8 cellular contexts compared by ENCODE assay signal in genomic region chr10:75404335-75405200, GRCh38. TPM values are rescaled to one million over a fixed set of nuclear protein-coding genes. Genes with fewer than 3 reads are reported as not detected.
DNase-seq lines count a peak whose midpoint lies in the region; FAIRE-seq and TF ChIP-seq lines count a peak whose summit lies in the region.

No MANE protein-coding gene starts in this region.

- H3K27me3 Mint-ChIP-seq in chondrocyte (ENCODE audit: low read depth), result peaks cover 26% of the 10 kb centered on the region
- no peaks in the 10 kb centered on the region for H3K27me3 Mint-ChIP-seq in mesothelial cell of epicardium (ENCODE audit: low read depth)

- WGBS in lower leg skin, 2 donors, result 31 to 44% methylated on average over 50 to 62 of the region's 65 CpGs

- H3K4me3 ChIP-seq in lower leg skin (ENCODE audit: low read depth, poor library complexity, severe bottlenecking), result no peak overlapping the region
- no peak overlapping the region for H3K4me3 ChIP-seq in OCI-LY7 (ENCODE audit: low read depth, low read length, poor library complexity, severe bottlenecking)

- peak; percentile 72 for DNase-seq in DMS53 treated with DMSO at 0.1 percent for 48 hours (lab: John Stamatoyannopoulos, UW; ENCODE audit: unreplicated experiment)
- DNase-seq in NCI-H1436 (lab: John Stamatoyannopoulos, UW), result peak; percentile 71
- peak; percentile 92 for DNase-seq in chondrocyte (ENCODE audit: low spot score)
- peak; percentile 50 to 81 for DNase-seq in mesothelial cell of epicardium (ENCODE audit: low spot score in 2 of 2, unreplicated experiment in 2 of 2)
- no peak for DNase-seq in NCI-H446 (lab: John Stamatoyannopoulos, UW)
- DNase-seq in lower leg skin (ENCODE audit: low spot score in 2 of 2), result no peak
- DNase-seq in OCI-LY7 (ENCODE audit: low spot score), result no peak
- no peak for DNase-seq in urothelium cell line (ENCODE audit: low spot score)

- H3K9me3 ChIP-seq in OCI-LY7 (ENCODE audit: low read length), result no peaks in the 10 kb centered on the region

- peak overlapping the region; percentile 94 for H3K4me3 Mint-ChIP-seq in chondrocyte (ENCODE audit: unreplicated experiment)
- peak overlapping the region; percentile 80 for H3K4me3 Mint-ChIP-seq in mesothelial cell of epicardium

- no peaks in the 10 kb centered on the region for H3K79me2 ChIP-seq in OCI-LY7 (ENCODE audit: insufficient read depth, low read depth, low read length)

- peak overlapping the region; percentile 59 for H3K27ac Mint-ChIP-seq in chondrocyte (ENCODE audit: unreplicated experiment)
- peak overlapping the region; percentile 97 for H3K27ac Mint-ChIP-seq in mesothelial cell of epicardium

- no peak for FAIRE-seq in urothelium cell line (lab: Jason Lieb, UNC)

- H3K4me1 Mint-ChIP-seq in chondrocyte (ENCODE audit: low read depth), result peaks cover 23% of the 10 kb centered on the region
- peaks cover 34% of the 10 kb centered on the region for H3K4me1 Mint-ChIP-seq in mesothelial cell of epicardium

- TF ChIP-seq CTCF in chondrocyte (IDR thresholded peaks at IDR 0.05) (peak; percentile 7), mesothelial cell of epicardium (IDR thresholded peaks at IDR 0.05; ENCODE audit: unreplicated experiment) (no peak), lower leg skin (IDR thresholded peaks at IDR 0.05) (no peak), OCI-LY7 (conservative IDR thresholded peaks at IDR 0.05; ENCODE audit: low read length) (no peak)

- H3K4me2 ChIP-seq in OCI-LY7 (ENCODE audit: low read length), result no peak overlapping the region

- H3K9me2 ChIP-seq in OCI-LY7 (ENCODE audit: insufficient read depth, low read length), result no peaks in the 10 kb centered on the region

- no peaks in the 10 kb centered on the region for H3K36me3 ChIP-seq in OCI-LY7 (ENCODE audit: insufficient read depth, low read length)

- CTCF ChIA-PET in OCI-LY7 (lab: Charles Lee; ENCODE audit: unreplicated experiment), result no interaction called here

- intact Hi-C loops in lower leg skin (cut with DNase I; ENCODE audit: low total_unique reads) (no loop called here), OCI-LY7 (cut with micrococcal nuclease; ENCODE audit: unreplicated experiment) (no loop called here)

- no peaks in the 10 kb centered on the region for H3K9me3 Mint-ChIP-seq in chondrocyte (ENCODE audit: low read depth)
- no peaks in the 10 kb centered on the region for H3K9me3 Mint-ChIP-seq in mesothelial cell of epicardium

- no peak overlapping the region for H3K27ac ChIP-seq in OCI-LY7 (ENCODE audit: low read depth, low read length, poor library complexity, severe bottlenecking)

- H3K4me1 ChIP-seq in OCI-LY7 (ENCODE audit: insufficient read depth, low read length, poor library complexity, severe bottlenecking), result peaks cover 3% of the 10 kb centered on the region

- no peaks in the 10 kb centered on the region for H4K20me1 ChIP-seq in OCI-LY7 (ENCODE audit: insufficient read depth, low read length)

- no peak overlapping the region for H2AFZ ChIP-seq in OCI-LY7 (ENCODE audit: low read length)

- no peak for TF ChIP-seq POLR2A in lower leg skin (IDR thresholded peaks at IDR 0.05)

- POLR2A ChIA-PET in OCI-LY7 (lab: Charles Lee), result no interaction called here

- H3K36me3 Mint-ChIP-seq in chondrocyte (ENCODE audit: low read depth), result peaks cover 2% of the 10 kb centered on the region
- H3K36me3 Mint-ChIP-seq in mesothelial cell of epicardium, result no peaks in the 10 kb centered on the region

- BruUV-seq in OCI-LY7 (replicated peaks; lab: Mats Ljungman, UMichigan), result no TSS peak

RNA-seq across cellular contexts. Expression of gene ZNF503, which starts 3.0 kb away (rescaled TPM):
- total RNA-seq in chondrocyte (12.3 to 26.0 TPM (median 24.8 TPM) in 3 replicates), mesothelial cell of epicardium (58.0 to 59.9 TPM (median 58.3 TPM) in 3 replicates), lower leg skin (1 to 10 TPM; 4.8 to 8.6 (median 7.4) TPM), OCI-LY7 (2022) (not detected in 2 replicates)
- not detected in 2 replicates for total RNA-seq in OCI-LY7 (2014; rRNA removed; shearing (Covaris generic))

RNA-seq across cellular contexts. Expression of gene LRMDA, which starts 26.9 kb away (rescaled TPM):
- total RNA-seq in chondrocyte, result 0.34 to 3.5 TPM (median 2.8 TPM) in 3 replicates
- total RNA-seq in mesothelial cell of epicardium, result 2.0 to 3.3 TPM (median 2.7 TPM) in 3 replicates
- 1 to 10 TPM in 3 of 4 donors, under 1 TPM in 1; 0.76 to 6.4 (median 1.3) TPM for total RNA-seq in lower leg skin
- not detected in 2 replicates for total RNA-seq in OCI-LY7 (2014; rRNA removed; shearing (Covaris generic))
- not detected in 2 replicates for total RNA-seq in OCI-LY7 (2022)

Comparison
In these comparisons a context has a peak if more than half of its experiments do, and no peak if none do; other contexts are left out.
1. DNase-seq: peak in DMS53 treated with DMSO at 0.1 percent for 48 hours (single experiment), NCI-H1436 (single experiment), chondrocyte (single experiment) and mesothelial cell of epicardium (2 of 2); none in NCI-H446 (0 of 2), lower leg skin (0 of 2), OCI-LY7 (single experiment) and urothelium cell line (single experiment).
2. RNA of gene ZNF503, which starts 3.0 kb away (total RNA-seq): 58.0 to 59.9 TPM in mesothelial cell of epicardium, 12.3 to 26.0 TPM in chondrocyte and 4.8 to 8.6 TPM in lower leg skin; not detected in OCI-LY7; every median in the first group is over 4 times any median in the second.